ENCODE assay signal across 9 cellular contexts in genomic region chr19:1245468-1245867, GRCh38. TPM values are rescaled to one million over a fixed set of nuclear protein-coding genes. Genes with fewer than 3 reads are reported as not detected.
DNase-seq lines count a peak whose midpoint lies in the region; ATAC-seq, FAIRE-seq and TF ChIP-seq lines count a peak whose summit lies in the region.
"Had no signal": no experiment of that assay in that cellular context is flagged by ENCODE, and none has a peak within 500 bp of the region (broad histone marks: within the 10 kb centered on the region; RNA-seq: fewer than 3 reads in every experiment).

No MANE protein-coding gene starts in this region.

- no peak overlapping the region for H2BK120ac ChIP-seq in neuronal stem cell (ENCODE audit: low read depth, low read length)

- H3K4ac ChIP-seq in neuronal stem cell (ENCODE audit: low read length), result no peak overlapping the region

- peaks cover 11% of the 10 kb centered on the region for H3K79me1 ChIP-seq in neuronal stem cell (ENCODE audit: low read depth, low read length)

- POLR2A ChIA-PET in A549 (lab: Yijun Ruan, JAX), result interaction anchor here (0.7 to 4.5 kb wide), 3 partner anchors 24 to 113 kb away, joined by 5 to 98 read pairs (median 12); partner anchors contain the start of genes CIRBP and FAM174C

- no peak overlapping the region for H3K14ac ChIP-seq in neuronal stem cell (ENCODE audit: low read length)

- TF ChIP-seq RAD21 in A549 (conservative IDR thresholded peaks at IDR 0.05 in 1 of 2, IDR thresholded peaks at IDR 0.05 in 1 of 2), result no peak

- no CpG with 5 or more reads among the region's 15 CpGs for WGBS in A549 (ENCODE audit: missing lambda C conversion rate)
- WGBS in neuronal stem cell (ENCODE audit: extremely low coverage in 2 of 2, insufficient read length in 2 of 2, insufficient replicate concordance in 1 of 2), 2 donors, result no CpG with 5 or more reads among the region's 15 CpGs

- no peak for TF ChIP-seq POLR2A in A549 (IDR thresholded peaks at IDR 0.05; ENCODE audit: low read length)

- H3K4me3 ChIP-seq in A549, result no peak overlapping the region
- peak overlapping the region; percentile 67 for H3K4me3 ChIP-seq in coronary artery
- H3K4me3 ChIP-seq in neuronal stem cell (ENCODE audit: low read length in 2 of 2), result no peak overlapping the region

- peak overlapping the region; percentile 89 for H2AK5ac ChIP-seq in neuronal stem cell (ENCODE audit: low read depth, low read length)

- H3K9ac ChIP-seq in neuronal stem cell (ENCODE audit: low read depth, low read length, poor library complexity), result peak overlapping the region; percentile 30

- DNase-seq in A549 (ENCODE audit: low read depth in 1 of 2, low spot score in 1 of 2) (no peak), coronary artery (ENCODE audit: low spot score) (no peak), neuronal stem cell (ENCODE audit: low spot score) (no peak)
- DNase-seq: GDM1, NCI-H1105 treated with DMSO at 0.1 percent for 48 hours, occipital lobe had no signal

- FAIRE-seq in A549 (lab: Jason Lieb, UNC), result no peak

- CTCF ChIA-PET in A549 (lab: Yijun Ruan, JAX), result interaction anchor here (3.1 to 7.5 kb wide), 3 partner anchors 15 to 28 kb away, joined by 38 to 500 read pairs (median 39); partner anchors contain the start of genes CIRBP and FAM174C

- TF ChIP-seq CTCF in A549 (IDR thresholded peaks at IDR 0.05), result no peak
- TF ChIP-seq CTCF in coronary artery (IDR thresholded peaks at IDR 0.05), result no peak

- peaks cover 0 to 8% of the 10 kb centered on the region in 2 donors for H3K36me3 ChIP-seq in neuronal stem cell (replicated peaks in 1 of 2; ENCODE audit: control insufficient read depth in 2 of 2, insufficient read depth in 2 of 2, low read length in 2 of 2)

- H3K9me3 ChIP-seq in A549, result no peaks in the 10 kb centered on the region
- no peaks in the 10 kb centered on the region for H3K9me3 ChIP-seq in neuronal stem cell (replicated peaks in 1 of 2; ENCODE audit: control insufficient read depth in 2 of 2, insufficient read depth in 1 of 2, low read depth in 1 of 2, low read length in 2 of 2)

- H2BK15ac ChIP-seq in neuronal stem cell (ENCODE audit: low read length), result peak overlapping the region; percentile 81

- H3K27ac ChIP-seq in A549 (peak overlapping the region; percentile 76 to 91), coronary artery (peak overlapping the region; percentile 91 to 95), neuronal stem cell (replicated peaks; ENCODE audit: low read length) (no peak overlapping the region)

- peaks cover 56% of the 10 kb centered on the region for H3K4me1 ChIP-seq in A549
- peaks cover 19 to 26% of the 10 kb centered on the region in 2 donors for H3K4me1 ChIP-seq in neuronal stem cell (ENCODE audit: control insufficient read depth in 2 of 2, insufficient read depth in 1 of 2, low read depth in 1 of 2, low read length in 2 of 2)

- H3K18ac ChIP-seq in neuronal stem cell (ENCODE audit: low read length), result peak overlapping the region; percentile 44

- peak overlapping the region; percentile 85 for H3K23ac ChIP-seq in neuronal stem cell (ENCODE audit: low read depth, low read length, poor library complexity)

- H4K8ac ChIP-seq in neuronal stem cell (ENCODE audit: low read depth, low read length), result no peak overlapping the region

- H2BK5ac ChIP-seq in neuronal stem cell (ENCODE audit: low read length), result no peak overlapping the region

- no peak overlapping the region for H2AFZ ChIP-seq in neuronal stem cell (ENCODE audit: low read length)

- no peak for TF ChIP-seq EP300 in A549 (IDR thresholded peaks at IDR 0.05)

- peak overlapping the region; percentile 86 for H3K4me2 ChIP-seq in A549
- H3K4me2 ChIP-seq in neuronal stem cell (ENCODE audit: insufficient read depth, low read length, poor library complexity, severe bottlenecking), result no peak overlapping the region

- no peaks in the 10 kb centered on the region for H3K27me3 ChIP-seq in neuronal stem cell (ENCODE audit: control insufficient read depth in 3 of 3, insufficient read depth in 3 of 3, low read depth in 1 of 3, low read length in 3 of 3)

- H2BK12ac ChIP-seq in neuronal stem cell (ENCODE audit: low read length), result no peak overlapping the region

- no peak overlapping the region for H4K91ac ChIP-seq in neuronal stem cell (ENCODE audit: low read depth, low read length, poor library complexity)

- ATAC-seq in A549 (no peak), GM21717 (IDR thresholded peaks at IDR 0.05; ENCODE audit: unreplicated experiment) (no peak), GM19324 (IDR thresholded peaks at IDR 0.05; ENCODE audit: low FRiP score, unreplicated experiment) (no peak), GM21723 (IDR thresholded peaks at IDR 0.05; ENCODE audit: unreplicated experiment) (no peak)

TF ChIP-seq in A549, 52 proteins besides CTCF, POLR2A, EP300 and RAD21 (continues in another document):
- TF ChIP-seq BCL3 (IDR thresholded peaks at IDR 0.05) (no peak), CEBPB (IDR thresholded peaks at IDR 0.05) (no peak), NR3C1 (IDR thresholded peaks at IDR 0.05) (no peak), ZC3H11A (IDR thresholded peaks at IDR 0.05) (no peak), CBX2 (IDR thresholded peaks at IDR 0.05; ENCODE audit: borderline replicate concordance, low read depth) (no peak)
- TF ChIP-seq, protein P1, sequence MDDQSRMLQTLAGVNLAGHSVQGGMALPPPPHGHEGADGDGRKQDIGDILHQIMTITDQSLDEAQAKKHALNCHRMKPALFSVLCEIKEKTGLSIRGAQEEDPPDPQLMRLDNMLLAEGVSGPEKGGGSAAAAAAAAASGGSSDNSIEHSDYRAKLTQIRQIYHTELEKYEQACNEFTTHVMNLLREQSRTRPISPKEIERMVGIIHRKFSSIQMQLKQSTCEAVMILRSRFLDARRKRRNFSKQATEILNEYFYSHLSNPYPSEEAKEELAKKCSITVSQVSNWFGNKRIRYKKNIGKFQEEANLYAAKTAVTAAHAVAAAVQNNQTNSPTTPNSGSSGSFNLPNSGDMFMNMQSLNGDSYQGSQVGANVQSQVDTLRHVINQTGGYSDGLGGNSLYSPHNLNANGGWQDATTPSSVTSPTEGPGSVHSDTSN (IDR thresholded peaks at IDR 0.05), result no peak

RNA-seq across cellular contexts. Expression of gene MIDN, which starts 2.9 kb away (rescaled TPM):
- polyA plus RNA-seq in A549 (2011; rRNA removed) (9.1 and 11.8 TPM in 2 replicates), A549 (2017; fragmentation: RNase III; extraction: RNeasy Plus Mini Kit Qiagen cat#74134 plus additional on column Dnase treatment) (27.7 to 33.4 TPM (median 31.4 TPM) in 3 replicates)
- 17.7 and 27.8 TPM in 2 replicates for polyA plus RNA-seq in A549 (2012; cell fraction: cytosol; rRNA removed)
- 45.7 and 73.9 TPM in 2 replicates for polyA plus RNA-seq in A549 (2012; cell fraction: nucleus; rRNA removed)
- polyA minus RNA-seq in A549 (2011; rRNA and poly(A)+ RNA removed), result 23.7 and 25.2 TPM in 2 replicates
- 98.3 TPM for polyA plus RNA-seq in neuronal stem cell (2013, experiment 1 of 2)
- 99.9 TPM for polyA plus RNA-seq in neuronal stem cell (2013, experiment 2 of 2)

RNA-seq across cellular contexts. Expression of gene ATP5F1D, which starts 3.9 kb away (rescaled TPM):
- polyA plus RNA-seq in A549 (2011; rRNA removed) (18.5 and 28.7 TPM in 2 replicates), A549 (2017; fragmentation: RNase III; extraction: RNeasy Plus Mini Kit Qiagen cat#74134 plus additional on column Dnase treatment) (96.9 to 101 TPM (median 99.7 TPM) in 3 replicates)
- polyA plus RNA-seq in A549 (2012; cell fraction: cytosol; rRNA removed), result 158 and 210 TPM in 2 replicates
- 114 and 225 TPM in 2 replicates for polyA plus RNA-seq in A549 (2012; cell fraction: nucleus; rRNA removed)
- 12.4 and 18.2 TPM in 2 replicates for polyA minus RNA-seq in A549 (2011; rRNA and poly(A)+ RNA removed)
- polyA plus RNA-seq in neuronal stem cell (2013, experiment 1 of 2), result 106 TPM
- 101 TPM for polyA plus RNA-seq in neuronal stem cell (2013, experiment 2 of 2)

RNA-seq across cellular contexts. Expression of gene CBARP, which starts 7.7 kb away (rescaled TPM):
- polyA plus RNA-seq in A549 (2011; rRNA removed), result 0.19 and 0.30 TPM in 2 replicates
- 1.3 and 2.3 TPM in 2 replicates for polyA plus RNA-seq in A549 (2012; cell fraction: cytosol; rRNA removed)
- 4.5 and 8.2 TPM in 2 replicates for polyA plus RNA-seq in A549 (2012; cell fraction: nucleus; rRNA removed)
- 1.7 to 2.0 TPM (median 1.9 TPM) in 3 replicates for polyA plus RNA-seq in A549 (2017; fragmentation: RNase III; extraction: RNeasy Plus Mini Kit Qiagen cat#74134 plus additional on column Dnase treatment)
- 0.21 and 0.24 TPM in 2 replicates for polyA minus RNA-seq in A549 (2011; rRNA and poly(A)+ RNA removed)
- 14.0 TPM for polyA plus RNA-seq in neuronal stem cell (2013, experiment 1 of 2)
- polyA plus RNA-seq in neuronal stem cell (2013, experiment 2 of 2), result 12.8 TPM

RNA-seq across cellular contexts. Expression of gene CIRBP, which starts 23.7 kb away (rescaled TPM):
- polyA plus RNA-seq in A549 (2011; rRNA removed), result 92.4 and 151 TPM in 2 replicates
- 111 and 147 TPM in 2 replicates for polyA plus RNA-seq in A549 (2012; cell fraction: cytosol; rRNA removed)
- polyA plus RNA-seq in A549 (2012; cell fraction: nucleus; rRNA removed), result 246 and 410 TPM in 2 replicates
- 178 to 201 TPM (median 189 TPM) in 3 replicates for polyA plus RNA-seq in A549 (2017; fragmentation: RNase III; extraction: RNeasy Plus Mini Kit Qiagen cat#74134 plus additional on column Dnase treatment)
- 38.3 and 44.0 TPM in 2 replicates for polyA minus RNA-seq in A549 (2011; rRNA and poly(A)+ RNA removed)
- 218 TPM for polyA plus RNA-seq in neuronal stem cell (2013, experiment 1 of 2)
- 217 TPM for polyA plus RNA-seq in neuronal stem cell (2013, experiment 2 of 2)

RNA-seq across cellular contexts. Expression of gene FAM174C, which starts 29.9 kb away (rescaled TPM):
- polyA plus RNA-seq in A549 (2011; rRNA removed) (22.7 and 24.8 TPM in 2 replicates), A549 (2017; fragmentation: RNase III; extraction: RNeasy Plus Mini Kit Qiagen cat#74134 plus additional on column Dnase treatment) (35.6 to 37.6 TPM (median 37.1 TPM) in 3 replicates)
- 96.5 and 113 TPM in 2 replicates for polyA plus RNA-seq in A549 (2012; cell fraction: cytosol; rRNA removed)
- polyA plus RNA-seq in A549 (2012; cell fraction: nucleus; rRNA removed), result 61.6 and 78.1 TPM in 2 replicates
- 5.3 and 6.7 TPM in 2 replicates for polyA minus RNA-seq in A549 (2011; rRNA and poly(A)+ RNA removed)
- polyA plus RNA-seq in neuronal stem cell (2013, experiment 1 of 2), result 23.8 TPM
- polyA plus RNA-seq in neuronal stem cell (2013, experiment 2 of 2), result 24.1 TPM
